19 cellular contexts compared by ENCODE assay signal in the genomic region with DNA sequence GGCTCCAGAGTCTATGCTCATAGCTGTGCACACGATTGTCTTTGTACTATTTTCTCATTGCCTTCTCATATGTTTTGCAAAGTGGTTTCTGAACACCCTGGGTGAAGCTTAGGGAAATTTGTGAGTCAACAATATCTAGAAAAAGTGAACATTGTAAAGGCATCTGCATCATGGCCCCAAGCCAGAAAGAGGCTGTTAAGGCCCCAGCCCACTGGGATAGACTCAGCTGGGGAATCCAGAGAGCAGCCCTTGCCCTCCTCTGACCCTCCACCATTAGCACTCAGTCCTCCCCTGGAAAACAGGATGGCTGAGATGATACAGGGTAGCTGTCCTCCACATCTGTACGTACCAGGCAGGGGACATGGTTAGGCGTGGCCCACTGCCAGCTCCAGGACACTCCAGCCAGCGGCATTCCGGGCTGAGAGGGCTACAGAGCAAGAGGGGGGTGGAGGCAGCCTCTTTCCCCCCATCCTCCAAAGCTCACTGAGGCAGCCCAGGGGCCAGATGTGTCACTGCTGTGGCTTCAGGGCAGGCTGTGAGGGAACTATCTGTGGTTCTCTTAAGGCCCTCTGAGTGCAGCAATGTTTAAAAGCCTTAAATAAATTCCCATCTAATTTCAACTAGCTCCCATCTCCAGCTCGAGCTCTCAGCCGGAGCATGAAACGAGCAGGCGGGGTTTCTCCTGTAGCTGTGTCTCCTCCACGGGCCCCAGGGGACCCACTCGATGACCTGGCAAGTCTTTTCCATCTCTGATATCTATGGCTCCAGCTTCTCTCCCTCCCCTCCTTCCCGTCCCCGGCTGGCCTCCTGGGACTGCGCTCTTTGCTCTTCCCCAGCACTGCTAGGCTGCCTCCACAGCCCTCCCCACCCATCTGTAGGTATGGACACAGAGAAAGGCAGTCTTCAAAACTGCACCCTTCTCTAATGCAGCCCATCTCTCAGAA.
DNase-seq lines count a peak whose midpoint lies in the region; ATAC-seq and TF ChIP-seq lines count a peak whose summit lies in the region.
"Had no signal": no experiment of that assay in that cellular context is flagged by ENCODE, and none has a peak within 500 bp of the region (broad histone marks: within the 10 kb centered on the region; RNA-seq: fewer than 3 reads in every experiment).

No MANE protein-coding gene starts in this region.

- no peak overlapping the region for H2AFZ ChIP-seq in neuronal stem cell (ENCODE audit: low read length)

- no peaks in the 10 kb centered on the region for H3K9me3 ChIP-seq in neuronal stem cell (replicated peaks in 1 of 2; ENCODE audit: control insufficient read depth in 2 of 2, insufficient read depth in 1 of 2, low read depth in 1 of 2, low read length in 2 of 2)
- H3K9me3 ChIP-seq: lower lobe of right lung, prostate gland had no signal

- H4K8ac ChIP-seq in neuronal stem cell (ENCODE audit: low read depth, low read length): no peak overlapping the region

- no peak overlapping the region for H3K23ac ChIP-seq in neuronal stem cell (ENCODE audit: low read depth, low read length, poor library complexity)

- no peaks in the 10 kb centered on the region for H3K9me3 Mint-ChIP-seq in activated CD8-positive, alpha-beta T cell treated with anti-CD3 and anti-CD28 coated beads for 36 hours
- H3K9me3 Mint-ChIP-seq: activated T-helper 17 cell treated with anti-CD3 and anti-CD28 coated beads, Interleukin-2, amount 50 U/mL, for 72 hours; HFFc6; natural killer cell treated with Interleukin-12 subunit alpha and Interleukin-12 subunit beta and Interleukin-15 and Interleukin-18, amount 100 ng/mL, for 72 hours; type B pancreatic cell had no signal

- H3K36me3 ChIP-seq in neuronal stem cell (replicated peaks in 1 of 2; ENCODE audit: control insufficient read depth in 2 of 2, insufficient read depth in 2 of 2, low read length in 2 of 2): no peaks in the 10 kb centered on the region
- H3K36me3 ChIP-seq: lower lobe of right lung, prostate gland had no signal

- no peaks in the 10 kb centered on the region for H3K4me1 Mint-ChIP-seq in activated CD8-positive, alpha-beta T cell treated with anti-CD3 and anti-CD28 coated beads for 36 hours (ENCODE audit: low read depth)
- H3K4me1 Mint-ChIP-seq: activated T-helper 17 cell treated with anti-CD3 and anti-CD28 coated beads, Interleukin-2, amount 50 U/mL, for 72 hours had no signal

- no peak overlapping the region for H2BK15ac ChIP-seq in neuronal stem cell (ENCODE audit: low read length)

- no peak for TF ChIP-seq CTCF in fibroblast of mammary gland (conservative IDR thresholded peaks at IDR 0.05; ENCODE audit: control insufficient read depth, insufficient read depth, low read depth, low read length)
- TF ChIP-seq CTCF in activated CD8-positive, alpha-beta T cell treated with anti-CD3 and anti-CD28 coated beads for 36 hours (IDR thresholded peaks at IDR 0.05): no peak

- H3K9ac ChIP-seq in neuronal stem cell (ENCODE audit: low read depth, low read length, poor library complexity): no peak overlapping the region

- H3K14ac ChIP-seq in neuronal stem cell (ENCODE audit: low read length): no peak overlapping the region

- peak overlapping the region; percentile 77 for H3K18ac ChIP-seq in neuronal stem cell (ENCODE audit: low read length)

- no peak for ATAC-seq in activated CD8-positive, alpha-beta T cell treated with anti-CD3 and anti-CD28 coated beads for 36 hours
- ATAC-seq: activated T-helper 17 cell treated with anti-CD3 and anti-CD28 coated beads, Interleukin-2, amount 50 U/mL, for 72 hours; lower lobe of right lung; natural killer cell treated with Interleukin-12 subunit alpha and Interleukin-12 subunit beta and Interleukin-15 and Interleukin-18, amount 100 ng/mL, for 72 hours had no signal

- no peaks in the 10 kb centered on the region for H3K79me1 ChIP-seq in neuronal stem cell (ENCODE audit: low read depth, low read length)

- no CpG with 5 or more reads among the region's 14 CpGs for whole genome bisulfite sequencing in neuronal stem cell (ENCODE audit: extremely low coverage in 2 of 2, insufficient read length in 2 of 2, insufficient replicate concordance in 1 of 2), 2 donors

- H2BK12ac ChIP-seq in neuronal stem cell (ENCODE audit: low read length): no peak overlapping the region

- no peak overlapping the region for H3K27ac Mint-ChIP-seq in activated CD8-positive, alpha-beta T cell treated with anti-CD3 and anti-CD28 coated beads for 36 hours
- H3K27ac Mint-ChIP-seq: activated T-helper 17 cell treated with anti-CD3 and anti-CD28 coated beads, Interleukin-2, amount 50 U/mL, for 72 hours; HFFc6; natural killer cell treated with Interleukin-12 subunit alpha and Interleukin-12 subunit beta and Interleukin-15 and Interleukin-18, amount 100 ng/mL, for 72 hours; type B pancreatic cell had no signal

- H3K36me3 Mint-ChIP-seq in activated CD8-positive, alpha-beta T cell treated with anti-CD3 and anti-CD28 coated beads for 36 hours (ENCODE audit: low read depth): no peaks in the 10 kb centered on the region
- H3K36me3 Mint-ChIP-seq: CD14-positive monocyte; natural killer cell treated with Interleukin-12 subunit alpha and Interleukin-12 subunit beta and Interleukin-15 and Interleukin-18, amount 100 ng/mL, for 72 hours; type B pancreatic cell had no signal

- no peak overlapping the region for H2AK5ac ChIP-seq in neuronal stem cell (ENCODE audit: low read depth, low read length)

- CTCF ChIA-PET in activated CD8-positive, alpha-beta T cell treated with anti-CD3 and anti-CD28 coated beads for 36 hours (lab: Charles Lee): no interaction called here

- no peak overlapping the region for H3K4me2 ChIP-seq in neuronal stem cell (ENCODE audit: insufficient read depth, low read length, poor library complexity, severe bottlenecking)

- POLR2A ChIA-PET in activated CD8-positive, alpha-beta T cell treated with anti-CD3 and anti-CD28 coated beads for 36 hours (lab: Charles Lee): no interaction called here

- no peak overlapping the region for H3K4me3 Mint-ChIP-seq in activated CD8-positive, alpha-beta T cell treated with anti-CD3 and anti-CD28 coated beads for 36 hours
- H3K4me3 Mint-ChIP-seq: activated T-helper 17 cell treated with anti-CD3 and anti-CD28 coated beads, Interleukin-2, amount 50 U/mL, for 72 hours; CD14-positive monocyte; HFFc6; natural killer cell treated with Interleukin-12 subunit alpha and Interleukin-12 subunit beta and Interleukin-15 and Interleukin-18, amount 100 ng/mL, for 72 hours; type B pancreatic cell had no signal

- no peak overlapping the region for H3K27ac ChIP-seq in neuronal stem cell (replicated peaks; ENCODE audit: low read length)
- H3K27ac ChIP-seq: 22Rv1, lower lobe of right lung, prostate gland had no signal

- H2BK120ac ChIP-seq in neuronal stem cell (ENCODE audit: low read depth, low read length): no peak overlapping the region

- H3K4me1 ChIP-seq in neuronal stem cell (ENCODE audit: control insufficient read depth in 2 of 2, insufficient read depth in 1 of 2, low read depth in 1 of 2, low read length in 2 of 2): no peaks in the 10 kb centered on the region
- H3K4me1 ChIP-seq: prostate gland had no signal

- H4K91ac ChIP-seq in neuronal stem cell (ENCODE audit: low read depth, low read length, poor library complexity): no peak overlapping the region

- intact Hi-C loops in activated CD8-positive, alpha-beta T cell treated with anti-CD3 and anti-CD28 coated beads for 36 hours (cut with micrococcal nuclease): no loop called here

- peak in 2 of 3 experiments; percentile 7 to 89 for DNase-seq in NCI-H1417 (lab: John Stamatoyannopoulos, UW)
- DNase-seq in NCI-H1417 treated with DMSO at 0.1 percent for 48 hours (lab: John Stamatoyannopoulos, UW): no peak
- peak; percentile 34 for DNase-seq in NCI-H187 treated with DMSO at 0.1 percent for 48 hours (lab: John Stamatoyannopoulos, UW)
- peak; percentile 7 for DNase-seq in fibroblast of mammary gland (ENCODE audit: low read depth)
- no peak for DNase-seq in neuronal stem cell (ENCODE audit: low spot score)
- no peak for DNase-seq in OCI-M1 (lab: John Stamatoyannopoulos, UW)
- DNase-seq in activated CD8-positive, alpha-beta T cell treated with anti-CD3 and anti-CD28 coated beads for 36 hours: no peak
- no peak for DNase-seq in SW 1271 (lab: John Stamatoyannopoulos, UW)
- DNase-seq: activated CD8-positive, alpha-beta memory T cell treated with anti-CD3 and anti-CD28 coated beads for 24 hours; DMS53; HFFc6; lower lobe of right lung; stimulated activated naive CD4-positive, alpha-beta T cell treated with Interleukin-2 at 50 U/mL for 16 hours had no signal

- H2BK5ac ChIP-seq in neuronal stem cell (ENCODE audit: low read length): no peak overlapping the region

- no peak overlapping the region for H3K4ac ChIP-seq in neuronal stem cell (ENCODE audit: low read length)

- no peak overlapping the region for H3K4me3 ChIP-seq in fibroblast of mammary gland (ENCODE audit: control insufficient read depth, low read depth, low read length)
- no peak overlapping the region for H3K4me3 ChIP-seq in neuronal stem cell (ENCODE audit: low read length in 2 of 2)
- H3K4me3 ChIP-seq: lower lobe of right lung, prostate gland had no signal

- H3K27me3 Mint-ChIP-seq in activated CD8-positive, alpha-beta T cell treated with anti-CD3 and anti-CD28 coated beads for 36 hours: peaks cover 3% of the 10 kb centered on the region
- H3K27me3 Mint-ChIP-seq: natural killer cell treated with Interleukin-12 subunit alpha and Interleukin-12 subunit beta and Interleukin-15 and Interleukin-18, amount 100 ng/mL, for 72 hours had no signal

- H3K27me3 ChIP-seq in neuronal stem cell (ENCODE audit: control insufficient read depth in 3 of 3, insufficient read depth in 3 of 3, low read depth in 1 of 3, low read length in 3 of 3): no peaks in the 10 kb centered on the region

Comparison
In these comparisons a context has a peak if more than half of its experiments do, and no peak if none do; other contexts are left out.
1. DNase-seq: peak in NCI-H1417 (2 of 3), NCI-H187 treated with DMSO at 0.1 percent for 48 hours (single experiment) and fibroblast of mammary gland (single experiment); none in NCI-H1417 treated with DMSO at 0.1 percent for 48 hours (single experiment), neuronal stem cell (single experiment), OCI-M1 (single experiment), activated CD8-positive, alpha-beta T cell treated with anti-CD3 and anti-CD28 coated beads for 36 hours (single experiment) and SW 1271 (0 of 2).